Comparison of ENCODE assay signal across 20 cellular contexts in genomic region chr16:8721693-8722348, GRCh38. TPM values are rescaled to one million over a fixed set of nuclear protein-coding genes. Genes with fewer than 3 reads are reported as not detected.
DNase-seq lines count a peak whose midpoint lies in the region; FAIRE-seq and TF ChIP-seq lines count a peak whose summit lies in the region.
"Had no signal": no experiment of that assay in that cellular context is flagged by ENCODE, and none has a peak within 500 bp of the region (broad histone marks: within the 10 kb centered on the region; RNA-seq: fewer than 3 reads in every experiment).

No MANE protein-coding gene starts in this region.

- H3K9me3 Mint-ChIP-seq in glutamatergic neuron (ENCODE audit: unreplicated experiment) = peaks cover 13% of the 10 kb centered on the region

- peaks cover 5% of the 10 kb centered on the region for H3K27me3 Mint-ChIP-seq in glutamatergic neuron (ENCODE audit: unreplicated experiment)

- peak; percentile 35 to 76 (median 41) for DNase-seq in NCI-H1417 (lab: John Stamatoyannopoulos, UW)
- no peak for DNase-seq in NCI-H1417 treated with DMSO at 0.1 percent for 48 hours (lab: John Stamatoyannopoulos, UW)
- DNase-seq in NCI-H345 treated with DMSO at 0.1 percent for 48 hours (lab: John Stamatoyannopoulos, UW; ENCODE audit: unreplicated experiment) = peak; percentile 73
- DNase-seq in glutamatergic neuron = peak; percentile 39
- DNase-seq in retina = peak; percentile 57
- DNase-seq in RCC 7860 (ENCODE audit: low spot score) = no peak
- no peak for DNase-seq in C1 segment of cervical spinal cord (lab: John Stamatoyannopoulos, UW)
- DNase-seq in SKM-1 (lab: John Stamatoyannopoulos, UW; ENCODE audit: unreplicated experiment) = no peak
- DNase-seq: activated CD4-positive, CD25-positive, alpha-beta regulatory T cell treated with anti-CD3 and anti-CD28 coated beads, Interleukin-2, amount 50 U/mL, for 72 hours; activated gamma-delta T cell; amygdala; CD8-positive, alpha-beta T cell; NCI-H2081 treated with DMSO at 0.1 percent for 48 hours; psoas muscle; SHP77; stimulated activated CD4-positive, alpha-beta T cell treated with anti-CD3 and anti-CD28 coated beads, Interleukin-12 subunit alpha, Interleukin-12 subunit beta, amount 100 ng/mL, for 4 hours; stimulated activated naive CD8-positive, alpha-beta T cell treated with anti-CD3 and anti-CD28 coated beads, Interleukin-15, Interleukin-2, amounts not matched to agents 100 U/mL and 50 U/mL, for 24 hours; T-helper 2 cell had no signal

- H3K27ac Mint-ChIP-seq in glutamatergic neuron (ENCODE audit: unreplicated experiment) = no peak overlapping the region
- H3K27ac Mint-ChIP-seq: CD8-positive, alpha-beta T cell had no signal

- H3K4me1 Mint-ChIP-seq in glutamatergic neuron (ENCODE audit: low read depth, unreplicated experiment) = peaks cover 10% of the 10 kb centered on the region

- no peak for TF ChIP-seq CTCF in glutamatergic neuron (IDR thresholded peaks at IDR 0.05; ENCODE audit: partially characterized antibody, unreplicated experiment)

- H3K36me3 Mint-ChIP-seq in glutamatergic neuron (ENCODE audit: unreplicated experiment) = peaks cover 5% of the 10 kb centered on the region

- H3K4me3 Mint-ChIP-seq in glutamatergic neuron (ENCODE audit: unreplicated experiment) = no peak overlapping the region
- H3K4me3 Mint-ChIP-seq: CD8-positive, alpha-beta T cell had no signal

- FAIRE-seq in RCC 7860 (lab: Jason Lieb, UNC) = no peak
- FAIRE-seq: colon, frontal cortex had no signal

RNA-seq across cellular contexts. Expression of gene ABAT, which starts 47.4 kb away (rescaled TPM):
- total RNA-seq in glutamatergic neuron (ENCODE audit: unreplicated experiment) = 70.9 TPM

Comparison
In these comparisons a context has a peak if more than half of its experiments do, and no peak if none do; other contexts are left out.
1. DNase-seq: peak in NCI-H1417 (3 of 3), NCI-H345 treated with DMSO at 0.1 percent for 48 hours (single experiment), glutamatergic neuron (single experiment) and retina (single experiment); none in NCI-H1417 treated with DMSO at 0.1 percent for 48 hours (single experiment), RCC 7860 (single experiment), C1 segment of cervical spinal cord (0 of 14) and SKM-1 (single experiment).